Comparison of ENCODE assay signal across 8 cellular contexts in the genomic region with DNA sequence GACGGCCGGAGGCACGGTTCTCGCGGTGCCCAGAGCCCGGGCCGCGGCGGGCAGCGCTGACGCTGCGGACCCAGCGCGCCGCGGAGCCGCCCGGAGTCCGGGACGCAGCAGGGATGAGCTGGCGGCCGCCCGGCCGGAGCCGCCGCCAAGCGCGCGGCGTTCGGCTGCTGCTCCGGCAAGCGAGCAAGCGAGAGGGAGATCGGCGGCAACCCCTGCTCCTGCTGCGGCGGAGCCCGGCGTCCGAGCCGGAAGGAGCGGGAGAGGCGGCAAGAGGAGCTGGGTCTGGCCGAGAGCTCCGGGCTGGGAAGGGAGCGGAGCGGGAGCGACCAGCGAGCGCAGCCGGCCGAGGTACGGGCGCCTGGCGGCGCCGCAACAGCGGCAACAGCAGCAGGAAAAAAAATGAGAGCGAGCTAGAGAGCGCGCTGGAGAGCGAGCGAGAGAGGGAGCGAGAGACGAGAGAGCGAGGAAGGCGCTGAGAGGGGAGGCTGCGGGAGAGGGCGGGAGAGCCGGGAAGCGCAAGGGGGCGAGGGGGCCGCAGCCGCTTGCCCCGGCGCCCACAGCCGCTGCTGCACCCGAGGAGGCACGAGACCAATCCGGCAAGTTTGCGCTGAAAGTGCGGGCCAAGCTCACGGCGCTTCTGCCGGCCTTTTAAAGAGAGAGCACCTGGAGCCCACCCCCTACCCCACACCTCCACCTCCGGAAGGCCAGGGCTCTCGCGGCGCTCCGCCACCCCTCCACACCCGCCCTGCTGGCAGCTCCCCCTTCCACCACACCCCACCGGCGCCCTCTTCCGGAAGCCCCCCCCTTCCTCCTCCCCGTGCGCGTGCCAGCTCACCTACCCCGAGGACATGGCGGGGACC. TPM values are rescaled to one million over a fixed set of nuclear protein-coding genes. Genes with fewer than 3 reads are reported as not detected.
DNase-seq lines count a peak whose midpoint lies in the region; ATAC-seq and TF ChIP-seq lines count a peak whose summit lies in the region.

No MANE protein-coding gene starts in this region.

- H3K4me3 ChIP-seq in hepatocyte (peak overlapping the region; percentile 42), skin epidermis (peak overlapping the region in 6 of 7 experiments; percentile 15 to 39 (median 26))

- 2% methylated on average over 71 of the region's 100 CpGs for WGBS in hepatocyte (ENCODE audit: low lambda C conversion rate, missing lambda C conversion rate)

- ATAC-seq in HG02870 (IDR thresholded peaks at IDR 0.05; ENCODE audit: unreplicated experiment) (no peak), GM21528 (IDR thresholded peaks at IDR 0.05; ENCODE audit: low FRiP score, unreplicated experiment) (no peak)

- peak overlapping the region; percentile 41 for H2AFZ ChIP-seq in hepatocyte

- H3K4me1 ChIP-seq in ES-I3 (ENCODE audit: insufficient read depth, low read length) = peaks cover 37% of the 10 kb centered on the region
- H3K4me1 ChIP-seq in hepatocyte (ENCODE audit: insufficient read depth) = peaks cover 14% of the 10 kb centered on the region

- H3K9me3 ChIP-seq in ES-I3 (ENCODE audit: control insufficient read depth, insufficient read depth, low read length) (no peaks in the 10 kb centered on the region), hepatocyte (ENCODE audit: low read depth) (no peaks in the 10 kb centered on the region)

- H3K79me2 ChIP-seq in hepatocyte = no peaks in the 10 kb centered on the region

- peak overlapping the region; percentile 100 for H3K4me2 ChIP-seq in hepatocyte

- H3K36me3 ChIP-seq in ES-I3 (ENCODE audit: insufficient read depth, low read length) = no peaks in the 10 kb centered on the region
- no peaks in the 10 kb centered on the region for H3K36me3 ChIP-seq in hepatocyte (replicated peaks; ENCODE audit: insufficient read depth, low read depth)

- H3K27me3 ChIP-seq in hepatocyte = peaks cover 91% of the 10 kb centered on the region

- H3K9me2 ChIP-seq in hepatocyte (replicated peaks; ENCODE audit: insufficient read depth) = no peaks in the 10 kb centered on the region

- H4K20me1 ChIP-seq in hepatocyte (ENCODE audit: insufficient read depth, poor library complexity, severe bottlenecking) = peaks cover 8% of the 10 kb centered on the region

- DNase-seq in NCI-H345 (lab: John Stamatoyannopoulos, UW) (peak; percentile 67), amniotic stem cell (lab: John Stamatoyannopoulos, UW) (peak; percentile 25), hepatocyte (ENCODE audit: low spot score) (peak; percentile 65), NK-92 (lab: John Stamatoyannopoulos, UW; ENCODE audit: unreplicated experiment) (no peak)

- peak overlapping the region; percentile 85 for H3K9ac ChIP-seq in ES-I3 (ENCODE audit: low read depth, low read length)

- H3K27ac ChIP-seq in hepatocyte (no peak overlapping the region), skin epidermis (no peak overlapping the region)

- TF ChIP-seq CTCF in hepatocyte (IDR thresholded peaks at IDR 0.05; ENCODE audit: poor library complexity) = no peak

RNA-seq across cellular contexts. Expression of a gene that starts 0.5 kb away (rescaled TPM):
- total RNA-seq in hepatocyte = 0.03 TPM in 1 of 2 replicates, not detected in the other
- polyA plus RNA-seq in hepatocyte = not detected in 2 replicates
